Comparison of ENCODE assay signal across 9 cellular contexts in genomic region chr22:22235564-22235963, GRCh38. TPM values are rescaled to one million over a fixed set of nuclear protein-coding genes. Genes with fewer than 3 reads are reported as not detected.
DNase-seq lines count a peak whose midpoint lies in the region; ATAC-seq, FAIRE-seq and TF ChIP-seq lines count a peak whose summit lies in the region.
"Had no signal": no experiment of that assay in that cellular context is flagged by ENCODE, and none has a peak within 500 bp of the region (broad histone marks: within the 10 kb centered on the region; RNA-seq: fewer than 3 reads in every experiment).

No MANE protein-coding gene starts in this region.

- peak in 1 of 2 experiments; percentile 90; a peak in 3 of 4 replicates for TF ChIP-seq RAD21 in K562 (CRISPR knock-in tag; conservative IDR thresholded peaks at IDR 0.05 in 1 of 2, IDR thresholded peaks at IDR 0.05 in 1 of 2)

- H4K20me1 ChIP-seq in K562 (replicated peaks; ENCODE audit: control insufficient read depth, insufficient read depth, low read length) = peaks cover 8% of the 10 kb centered on the region; the same call in 1 of the 2 replicates

- TF ChIP-seq CTCF in K562 (IDR thresholded peaks at IDR 0.05 in 2 of 3, conservative IDR thresholded peaks at IDR 0.05 in 1 of 3; ENCODE audit: insufficient read depth in 2 of 3, low read depth in 1 of 3, low read length in 3 of 3) = peak; percentile 90 to 97 (median 96)
- TF ChIP-seq CTCF in mucosa of descending colon (IDR thresholded peaks at IDR 0.05) = peak; percentile 14

- CTCF ChIA-PET in T-cell (lab: Charles Lee) = interaction anchor here (0.7 to 1.2 kb wide), 8 partner anchors 11 to 263 kb away, joined by 3 to 9 read pairs (median 4); no protein-coding TSS in a partner anchor
- CTCF ChIA-PET in K562 (lab: Yijun Ruan, JAX; ENCODE audit: low intra/inter-chr PET ratio) = interaction anchor here (0.6 to 2.2 kb wide), 8 partner anchors 22 to 175 kb away, joined by 3 to 12 read pairs (median 5); no protein-coding TSS in a partner anchor

- H3K4me3 Mint-ChIP-seq in T-cell = no peak overlapping the region

- H3K36me3 Mint-ChIP-seq in T-cell = no peaks in the 10 kb centered on the region

- H3K9me1 ChIP-seq in K562 (ENCODE audit: control insufficient read depth, insufficient read depth, low read length) = no peaks in the 10 kb centered on the region

- no TSS peak for BruUV-seq in K562 (replicated peaks; lab: Mats Ljungman, UMichigan)

- POLR2A ChIA-PET in T-cell (lab: Charles Lee) (no interaction called here), K562 (lab: Yijun Ruan, JAX) (interaction anchor here (0.7 to 1.7 kb wide), 11 partner anchors 9 to 127 kb away, joined by 3 to 8 read pairs (median 3); partner anchors contain the start of gene VPREB1)

- TF ChIP-seq EP300 in K562 (IDR thresholded peaks at IDR 0.05; ENCODE audit: low read length) = no peak

- DNase-seq in GM19238 (ENCODE audit: insufficient read length, low spot score) (peak; percentile 47), T-cell (peak in 28 of 34 experiments; percentile 6 to 56 (median 28)), K562 (ENCODE audit: extremely low read depth in 1 of 4, low spot score in 3 of 4) (peak; percentile 78 to 85 (median 82)), mucosa of descending colon (peak in 2 of 3 donors; percentile 32 to 70), GM03348 (ENCODE audit: low spot score) (no peak), cardiac septum (ENCODE audit: low spot score) (no peak)

- FAIRE-seq in K562 (lab: Jason Lieb, UNC) = peak; percentile 82

- H3K9me3 ChIP-seq in K562 (replicated peaks; ENCODE audit: control insufficient read depth, insufficient read depth, low read depth, low read length) = no peaks in the 10 kb centered on the region
- H3K9me3 ChIP-seq in mucosa of descending colon = no peaks in the 10 kb centered on the region

- H3K4me3 ChIP-seq in K562 (no peak overlapping the region), mucosa of descending colon (no peak overlapping the region)

- H3K27ac ChIP-seq in K562 (ENCODE audit: extremely low read depth, low read depth, low read length) = no peak overlapping the region

- 1% methylated on average over 2 of the region's 2 CpGs for WGBS in K562 (ENCODE audit: insufficient coverage, low coverage, missing lambda C conversion rate)

- H3K27ac Mint-ChIP-seq in T-cell = no peak overlapping the region

- H3K79me2 ChIP-seq in K562 (ENCODE audit: control insufficient read depth, insufficient read depth, low read length) = no peaks in the 10 kb centered on the region

- no peak for TF ChIP-seq POLR2A in K562 (conservative IDR thresholded peaks at IDR 0.05)

- no peak overlapping the region for H2AFZ ChIP-seq in K562 (ENCODE audit: low read depth, low read length)

- no peak overlapping the region for H3K9ac ChIP-seq in K562 (ENCODE audit: insufficient read depth in 1 of 2, low read depth in 2 of 2, low read length in 2 of 2)

- H3K27me3 Mint-ChIP-seq in T-cell = peaks cover 0 to 3% of the 10 kb centered on the region in 2 donors

- in situ Hi-C loops in K562 (cut with MboI) = no loop called here

- H3K4me1 ChIP-seq in K562 (replicated peaks in 1 of 2; ENCODE audit: control insufficient read depth in 2 of 2, insufficient read depth in 2 of 2, low read length in 2 of 2) = no peaks in the 10 kb centered on the region
- no peaks in the 10 kb centered on the region for H3K4me1 ChIP-seq in mucosa of descending colon (ENCODE audit: low read depth)

- peaks cover 0 to 3% (median 2%) of the 10 kb centered on the region in 3 donors for H3K4me1 Mint-ChIP-seq in T-cell

- H3K36me3 ChIP-seq in K562 (ENCODE audit: control insufficient read depth, insufficient read depth, low read length) (no peaks in the 10 kb centered on the region), mucosa of descending colon (ENCODE audit: low read depth) (no peaks in the 10 kb centered on the region)

- no peaks in the 10 kb centered on the region for H3K9me3 Mint-ChIP-seq in T-cell

- no peak overlapping the region for H3K4me2 ChIP-seq in K562 (ENCODE audit: insufficient read depth, low read length)

- ATAC-seq in T-cell (replicated peaks in 1 of 4) (no peak), K562 (peak; percentile 84), mucosa of descending colon (peak; percentile 29), GM18868 (IDR thresholded peaks at IDR 0.05; ENCODE audit: unreplicated experiment) (no peak), GM21515 (IDR thresholded peaks at IDR 0.05; ENCODE audit: unreplicated experiment) (no peak)

- intact Hi-C loops in K562 (cut with micrococcal nuclease) (loop anchor here (1.0 to 2.0 kb wide), 2 partner anchors 27 to 40 kb away; no protein-coding TSS in a partner anchor), mucosa of descending colon (cut with DNase I, micrococcal nuclease) (no loop called here), cardiac septum (cut with DNase I) (no loop called here)

- H3K27me3 ChIP-seq in K562 (ENCODE audit: control insufficient read depth in 2 of 2, insufficient read depth in 2 of 2, low read length in 2 of 2) = peaks cover 46 to 65% of the 10 kb centered on the region in 2 experiments

TF ChIP-seq in K562, 482 proteins besides CTCF, POLR2A, EP300 and RAD21 (continues in another document):
- TF ChIP-seq ESRRA (IDR thresholded peaks at IDR 0.05; ENCODE audit: borderline replicate concordance, low read depth) = peak; percentile 59; the same call in 1 of the 2 replicates
- TF ChIP-seq HMGN3 (IDR thresholded peaks at IDR 0.05; ENCODE audit: borderline replicate concordance, extremely low read depth, insufficient read length, low read depth, low read length) = no peak
- TF ChIP-seq ID3 (CRISPR knock-in tag; IDR thresholded peaks at IDR 0.05) = no peak
- peak; percentile 26; the same call in 1 of the 2 replicates for TF ChIP-seq ID3 (tag; IDR thresholded peaks at IDR 0.05)
- TF ChIP-seq ZBTB33 (CRISPR knock-in tag; IDR thresholded peaks at IDR 0.05) = no peak
- peak; percentile 80 for TF ChIP-seq SMC3 (conservative IDR thresholded peaks at IDR 0.05; ENCODE audit: insufficient read depth, low read depth, low read length)
- TF ChIP-seq RB1 (IDR thresholded peaks at IDR 0.05; ENCODE audit: low read depth) = peak; percentile 44; the same call in 1 of the 2 replicates
- 0 out of 2 replicates have a peak, but pooled peaks have one; percentile 9 for TF ChIP-seq MYC (IDR thresholded peaks at IDR 0.05; ENCODE audit: low read depth, low read length)
- no peak for TF ChIP-seq MYC (CRISPR knock-in tag; IDR thresholded peaks at IDR 0.05; ENCODE audit: borderline replicate concordance, low read depth)
- TF ChIP-seq RCOR1 (IDR thresholded peaks at IDR 0.05; ENCODE audit: borderline replicate concordance in 1 of 2, low read depth in 2 of 2, low read length in 2 of 2) = peak in 1 of 2 experiments; percentile 75; a peak in 1 of 4 replicates
- no peak for TF ChIP-seq L3MBTL2 (IDR thresholded peaks at IDR 0.05)
- TF ChIP-seq ZNF384 (IDR thresholded peaks at IDR 0.05; ENCODE audit: low read depth, low read length) = 0 out of 2 replicates have a peak, but pooled peaks have one; percentile 1
- TF ChIP-seq EHMT2 (IDR thresholded peaks at IDR 0.05) = peak; percentile 84; the same call in 1 of the 2 replicates
- TF ChIP-seq STAG1 (CRISPR knock-in tag; IDR thresholded peaks at IDR 0.05; ENCODE audit: borderline replicate concordance) = 0 out of 2 replicates have a peak, but pooled peaks have one; percentile 24
- TF ChIP-seq KLF16 (IDR thresholded peaks at IDR 0.05) = peak; percentile 14; the same call in 1 of the 2 replicates
- peak; percentile 24; the same call in 1 of the 2 replicates for TF ChIP-seq CTBP1 (IDR thresholded peaks at IDR 0.05; ENCODE audit: borderline replicate concordance)

RNA-seq across cellular contexts. Expression of gene VPREB1, which starts 9.0 kb away (rescaled TPM):
- total RNA-seq in T-cell (not detected), K562 (2014; rRNA removed) (not detected in 2 replicates), K562 (2014; rRNA removed; fragmentation: Illumina TruSeq; extraction: Trizol) (not detected in 2 replicates), K562 (2015; rRNA removed; fragmentation: Illumina TruSeq; extraction: Trizol) (not detected in 2 replicates), K562 (2021) (not detected in 2 replicates), mucosa of descending colon (not detected), cardiac septum (not detected)
- not detected in 2 replicates for total RNA-seq in K562 (2011; cell fraction: chromatin; rRNA removed; ENCODE audit: low replicate concordance)
- total RNA-seq in K562 (2011; cell fraction: nucleolus; rRNA removed) = not detected in 2 replicates
- not detected in 2 replicates for total RNA-seq in K562 (2011; cell fraction: nucleoplasm; rRNA removed)
- polyA plus RNA-seq in K562 (2011; rRNA removed) (not detected in 2 replicates), K562 (2014; fragmentation: Illumina TruSeq; extraction: Trizol) (not detected in 2 replicates), K562 (2014; fragmentation: Nextera tagmentation; extraction: Ambion mirVana) (not detected), K562 (2014; rRNA removed) (not detected in 2 replicates)
- polyA plus RNA-seq in K562 (2011; cell fraction: cytosol; rRNA removed) = not detected in 2 replicates
- polyA plus RNA-seq in K562 (2011; cell fraction: nucleus; rRNA removed) = not detected in 2 replicates
- polyA plus RNA-seq in K562 (2012) = not detected in 2 replicates
- polyA minus RNA-seq in K562 (2011; rRNA and poly(A)+ RNA removed) = not detected in 2 replicates
- not detected in 2 replicates for polyA minus RNA-seq in K562 (2011; cell fraction: cytosol; rRNA and poly(A)+ RNA removed)
- polyA minus RNA-seq in K562 (2011; cell fraction: nucleus; rRNA and poly(A)+ RNA removed) = not detected in 2 replicates
- total RNA-seq: T-helper 2 cell treated with Interferon-gamma antibody and Interleukin-4, amounts not matched to agents 100 ng/mL and 5 ng/mL, for 36 hours had no signal

Comparison
In these comparisons a context has a peak if more than half of its experiments do, and no peak if none do; other contexts are left out.
1. DNase-seq: peak in GM19238 (single experiment), T-cell (28 of 34), K562 (4 of 4) and mucosa of descending colon (2 of 3); none in GM03348 (single experiment) and cardiac septum (single experiment).
2. ATAC-seq: peak in K562 (single experiment) and mucosa of descending colon (single experiment); none in T-cell (0 of 4), GM18868 (single experiment) and GM21515 (single experiment).